In the genomic region with DNA sequence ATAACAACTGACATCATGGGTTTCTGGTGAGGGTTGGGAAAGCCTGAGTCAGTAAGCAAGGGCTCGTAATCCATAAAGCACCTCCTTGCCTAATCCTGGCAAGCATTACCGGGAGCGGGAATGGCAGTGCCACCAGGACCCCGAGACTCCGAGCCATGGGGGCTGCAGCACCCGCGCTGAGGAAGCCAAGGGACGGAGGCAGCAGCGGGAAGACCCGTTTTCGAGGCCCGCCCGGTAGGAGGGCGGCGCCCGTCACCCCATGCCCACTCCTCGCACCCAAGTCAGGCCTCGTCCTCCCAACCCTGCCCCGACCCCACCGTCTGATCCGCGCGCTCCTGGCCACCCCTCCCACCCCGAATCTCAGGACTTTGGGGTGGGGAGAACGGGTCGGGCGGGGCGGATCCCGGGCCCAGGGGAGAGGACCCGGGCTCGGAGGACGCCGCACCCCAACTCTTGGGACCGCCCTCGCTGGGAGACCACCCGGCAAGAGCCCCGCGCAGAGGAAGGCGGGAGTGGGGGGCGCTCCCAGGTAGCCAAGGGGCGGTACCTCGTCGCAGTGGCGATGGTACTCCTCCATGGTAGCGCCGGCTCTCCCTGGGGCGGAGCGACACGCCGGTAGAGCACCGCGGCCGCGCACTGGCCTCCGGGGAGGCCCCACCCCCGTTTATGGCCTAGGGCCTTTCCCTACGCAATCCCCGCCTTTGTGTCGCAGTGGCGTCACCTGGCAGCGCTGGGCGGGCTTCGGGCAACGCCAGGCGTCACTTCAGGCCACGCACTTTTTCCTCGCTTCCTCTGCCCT, we compare ENCODE assay signal across 8 cellular contexts. TPM values are rescaled to one million over a fixed set of nuclear protein-coding genes. Genes with fewer than 3 reads are reported as not detected.
DNase-seq lines count a peak whose midpoint lies in the region; ATAC-seq and TF ChIP-seq lines count a peak whose summit lies in the region.

A gene with protein sequence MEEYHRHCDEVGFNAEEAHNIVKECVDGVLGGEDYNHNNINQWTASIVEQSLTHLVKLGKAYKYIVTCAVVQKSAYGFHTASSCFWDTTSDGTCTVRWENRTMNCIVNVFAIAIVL (minus strand): TSS at position 638 of the 799 bp plus-strand sequence. CDS start 61 bp downstream, at position 577.

- 71% methylated on average over 1 of the region's 67 CpGs; no CpG with 5 or more reads in 1 of the 2 donors for WGBS in gastroesophageal sphincter (ENCODE audit: low coverage in 1 of 2), 2 donors
- no CpG with 5 or more reads among the region's 67 CpGs for WGBS in neuronal stem cell (ENCODE audit: extremely low coverage in 2 of 2, insufficient read length in 2 of 2, insufficient replicate concordance in 1 of 2), 2 donors

- H3K36me3 Mint-ChIP-seq in activated naive CD4-positive, alpha-beta T cell treated with anti-CD3 and anti-CD28 coated beads for 36 hours (ENCODE audit: low read depth): peaks cover 4% of the 10 kb centered on the region

- H2AK5ac ChIP-seq in neuronal stem cell (ENCODE audit: low read depth, low read length): no peak within 1 kb of the TSS

- CTCF ChIA-PET in activated naive CD4-positive, alpha-beta T cell treated with anti-CD3 and anti-CD28 coated beads for 36 hours (lab: Charles Lee): interaction anchor here (1.3 to 1.4 kb wide), 2 partner anchors 23 to 102 kb away, joined by 5 to 11 read pairs; no protein-coding TSS in a partner anchor

- H3K4me1 Mint-ChIP-seq in activated naive CD4-positive, alpha-beta T cell treated with anti-CD3 and anti-CD28 coated beads for 36 hours (ENCODE audit: low read depth): peaks cover 19% of the 10 kb centered on the region

- H3K9me3 Mint-ChIP-seq in activated naive CD4-positive, alpha-beta T cell treated with anti-CD3 and anti-CD28 coated beads for 36 hours: no peaks in the 10 kb centered on the region

- H3K9me3 ChIP-seq in gastroesophageal sphincter: no peaks in the 10 kb centered on the region
- no peaks in the 10 kb centered on the region for H3K9me3 ChIP-seq in neuronal stem cell (replicated peaks in 1 of 2; ENCODE audit: control insufficient read depth in 2 of 2, insufficient read depth in 1 of 2, low read depth in 1 of 2, low read length in 2 of 2)

- no peak for TF ChIP-seq CTCF in LNCaP clone FGC (IDR thresholded peaks at IDR 0.05; ENCODE audit: control insufficient read depth, extremely low read depth, insufficient read depth)
- no peak for TF ChIP-seq CTCF in gastroesophageal sphincter (IDR thresholded peaks at IDR 0.05)

- H3K18ac ChIP-seq in neuronal stem cell (ENCODE audit: low read length): peak within 1 kb of the TSS; percentile 38

- no peak within 1 kb of the TSS for H2BK15ac ChIP-seq in neuronal stem cell (ENCODE audit: low read length)

- TF ChIP-seq EP300 in gastroesophageal sphincter (IDR thresholded peaks at IDR 0.05): no peak

- TF ChIP-seq POLR2A in gastroesophageal sphincter (IDR thresholded peaks at IDR 0.05): peak; percentile 81 to 83

- no peak within 1 kb of the TSS for H2BK120ac ChIP-seq in neuronal stem cell (ENCODE audit: low read depth, low read length)

- peak within 1 kb of the TSS; percentile 72 for H3K4me3 Mint-ChIP-seq in activated naive CD4-positive, alpha-beta T cell treated with anti-CD3 and anti-CD28 coated beads for 36 hours

- peaks cover 0 to 16% (median 0%) of the 10 kb centered on the region in 3 donors for H3K4me1 ChIP-seq in gastroesophageal sphincter
- no peaks in the 10 kb centered on the region for H3K4me1 ChIP-seq in neuronal stem cell (ENCODE audit: control insufficient read depth in 2 of 2, insufficient read depth in 1 of 2, low read depth in 1 of 2, low read length in 2 of 2)

- H4K91ac ChIP-seq in neuronal stem cell (ENCODE audit: low read depth, low read length, poor library complexity): no peak within 1 kb of the TSS

- H3K14ac ChIP-seq in neuronal stem cell (ENCODE audit: low read length): no peak within 1 kb of the TSS

- no peak within 1 kb of the TSS for H2BK12ac ChIP-seq in neuronal stem cell (ENCODE audit: low read length)

- in situ Hi-C loops in SK-MEL-5 (cut with HindIII; ENCODE audit: low pct_unique_long_range_greater_than_20kb, low sequenced_read_pairs): no loop called here

- H3K27ac ChIP-seq in gastroesophageal sphincter (peak within 1 kb of the TSS; percentile 86 to 98 (median 90)), neuronal stem cell (replicated peaks; ENCODE audit: low read length) (no peak within 1 kb of the TSS), substantia nigra (ENCODE audit: low read depth, low read length, poor library complexity, severe bottlenecking) (peak within 1 kb of the TSS; percentile 45)

- H3K4me3 ChIP-seq in LNCaP clone FGC (ENCODE audit: low read depth, low read length) (peak within 1 kb of the TSS; percentile 66), gastroesophageal sphincter (peak within 1 kb of the TSS; percentile 81 to 98), neuronal stem cell (ENCODE audit: low read length in 2 of 2) (peak within 1 kb of the TSS; percentile 43 to 85)

- peak within 1 kb of the TSS; percentile 52 for H3K4me2 ChIP-seq in neuronal stem cell (ENCODE audit: insufficient read depth, low read length, poor library complexity, severe bottlenecking)

- H3K23ac ChIP-seq in neuronal stem cell (ENCODE audit: low read depth, low read length, poor library complexity): no peak within 1 kb of the TSS

- H3K27me3 Mint-ChIP-seq in activated naive CD4-positive, alpha-beta T cell treated with anti-CD3 and anti-CD28 coated beads for 36 hours (ENCODE audit: low read depth): no peaks in the 10 kb centered on the region

- no peak within 1 kb of the TSS for H4K8ac ChIP-seq in neuronal stem cell (ENCODE audit: low read depth, low read length)

- peak within 1 kb of the TSS; percentile 81 for H2AFZ ChIP-seq in neuronal stem cell (ENCODE audit: low read length)

- peak; percentile 99 for ATAC-seq in GM21786 (IDR thresholded peaks at IDR 0.05; ENCODE audit: unreplicated experiment)
- ATAC-seq in gastroesophageal sphincter: peak; percentile 97

- intact Hi-C loops in activated naive CD4-positive, alpha-beta T cell treated with anti-CD3 and anti-CD28 coated beads for 36 hours (cut with micrococcal nuclease): loop anchor here (1.0 to 2.0 kb wide), 3 partner anchors 60 to 480 kb away; a partner anchor contains a TSS

- peak within 1 kb of the TSS; percentile 72 for H3K9ac ChIP-seq in neuronal stem cell (ENCODE audit: low read depth, low read length, poor library complexity)

- DNase-seq in DMS79 treated with DMSO at 0.1 percent for 48 hours (lab: John Stamatoyannopoulos, UW) (peak; percentile 39), LNCaP clone FGC (ENCODE audit: low read depth) (peak; percentile 64), SK-MEL-5 (ENCODE audit: low read depth, low spot score) (peak; percentile 91), neuronal stem cell (ENCODE audit: low spot score) (peak; percentile 31), substantia nigra (lab: John Stamatoyannopoulos, UW) (peak; percentile 1 to 84 (median 41))
- DNase-seq in activated naive CD4-positive, alpha-beta T cell treated with anti-CD3 and anti-CD28 coated beads for 36 hours: peak; percentile 83

- no peaks in the 10 kb centered on the region for H3K27me3 ChIP-seq in gastroesophageal sphincter
- no peaks in the 10 kb centered on the region for H3K27me3 ChIP-seq in neuronal stem cell (ENCODE audit: control insufficient read depth in 3 of 3, insufficient read depth in 3 of 3, low read depth in 1 of 3, low read length in 3 of 3)

- no peaks in the 10 kb centered on the region for H3K79me1 ChIP-seq in neuronal stem cell (ENCODE audit: low read depth, low read length)

- H3K36me3 ChIP-seq in gastroesophageal sphincter (no peaks in the 10 kb centered on the region), neuronal stem cell (replicated peaks in 1 of 2; ENCODE audit: control insufficient read depth in 2 of 2, insufficient read depth in 2 of 2, low read length in 2 of 2) (no peaks in the 10 kb centered on the region)

- H3K27ac Mint-ChIP-seq in activated naive CD4-positive, alpha-beta T cell treated with anti-CD3 and anti-CD28 coated beads for 36 hours: peak within 1 kb of the TSS; percentile 81

- H3K4ac ChIP-seq in neuronal stem cell (ENCODE audit: low read length): no peak within 1 kb of the TSS

- no peak within 1 kb of the TSS for H2BK5ac ChIP-seq in neuronal stem cell (ENCODE audit: low read length)

RNA-seq across cellular contexts. Expression of the gene that starts here (rescaled TPM):
- total RNA-seq in SK-MEL-5 (2014; rRNA removed; shearing (Covaris generic)): 125 and 137 TPM in 2 replicates
- 68.5 and 81.3 TPM in 2 replicates for polyA plus RNA-seq in SK-MEL-5 (2015; cell fraction: cytosol; rRNA removed)
- 39.8 and 40.1 TPM in 2 replicates for polyA plus RNA-seq in SK-MEL-5 (2015; cell fraction: nucleus; rRNA removed)
- total RNA-seq in activated naive CD4-positive, alpha-beta T cell treated with anti-CD3 and anti-CD28 coated beads for 36 hours: 10 to 100 TPM; 11.8 to 14.4 TPM
- total RNA-seq in gastroesophageal sphincter: 10 to 100 TPM; 39.8 to 71.2 (median 61.1) TPM
- 4.7 TPM for polyA plus RNA-seq in neuronal stem cell (2013, experiment 1 of 2)
- 4.5 TPM for polyA plus RNA-seq in neuronal stem cell (2013, experiment 2 of 2)

Comparison
In these comparisons a context has a peak if more than half of its experiments do, and no peak if none do; other contexts are left out.
1. DNase-seq: peak in every context shown above with its lines; median percentile 91 in SK-MEL-5; 83 in activated naive CD4-positive, alpha-beta T cell treated with anti-CD3 and anti-CD28 coated beads for 36 hours; 64 in LNCaP clone FGC; 41 in substantia nigra; 39 in DMS79 treated with DMSO at 0.1 percent for 48 hours; 31 in neuronal stem cell.